In the genomic region with DNA sequence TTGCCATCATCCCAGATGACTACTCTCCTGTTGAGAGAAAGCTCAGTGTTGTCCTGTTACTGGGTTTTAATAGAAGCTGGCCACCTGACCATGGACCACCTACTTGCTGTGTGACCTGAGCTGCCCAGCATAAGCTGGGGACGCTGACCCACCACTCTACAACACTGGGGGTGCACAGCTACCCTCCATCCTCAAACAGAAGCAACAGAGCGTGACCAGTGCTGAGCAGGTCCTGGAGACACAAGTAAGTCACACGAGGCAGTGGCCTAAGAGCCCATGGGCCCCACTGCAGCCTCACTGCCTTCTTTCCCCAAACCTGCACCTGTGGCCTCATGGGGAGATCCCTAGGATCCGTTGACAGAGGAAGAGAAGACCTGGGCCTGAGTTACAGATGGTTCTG, we compare ENCODE assay signal across 19 cellular contexts.
"Had no signal": no experiment of that assay in that cellular context is flagged by ENCODE, and none has a peak within 500 bp of the region (broad histone marks: within the 10 kb centered on the region; RNA-seq: fewer than 3 reads in every experiment).

No MANE protein-coding gene starts in this region.

- H3K27me3 ChIP-seq: right lobe of liver, uterus had no signal

- H3K79me2 ChIP-seq: parathyroid adenoma had no signal

- H3K27me3 Mint-ChIP-seq: stimulated activated naive CD8-positive, alpha-beta T cell treated with anti-CD3 and anti-CD28 coated beads, Interleukin-15, amount 100 ng/mL, for 72 hours had no signal

- H3K27ac ChIP-seq: epithelial cell of prostate, esophagus muscularis mucosa, gastroesophageal sphincter, parathyroid adenoma, psoas muscle, right lobe of liver, uterus had no signal

- H3K4me3 Mint-ChIP-seq: effector memory CD8-positive, alpha-beta T cell; natural killer cell treated with Interleukin-12 subunit alpha and Interleukin-12 subunit beta and Interleukin-15 and Interleukin-18, amount 100 ng/mL, for 72 hours; stimulated activated memory B cell treated with anti-CD40 and anti-IgM and Interleukin-4, amounts not matched to agents 10 μg/mL and 1 μg/mL and 100 μg/mL, for 72 hours; stimulated activated naive CD8-positive, alpha-beta T cell treated with anti-CD3 and anti-CD28 coated beads, Interleukin-15, amount 100 ng/mL, for 72 hours; type B pancreatic cell had no signal

- H2AFZ ChIP-seq: parathyroid adenoma had no signal

- H3K9ac ChIP-seq: parathyroid adenoma had no signal

- H3K36me3 ChIP-seq: esophagus muscularis mucosa, gastroesophageal sphincter, right lobe of liver, uterus had no signal

- H3K4me3 ChIP-seq: esophagus muscularis mucosa, gastroesophageal sphincter, psoas muscle, right lobe of liver, uterus had no signal

- DNase-seq: effector memory CD8-positive, alpha-beta T cell; glutamatergic neuron; islet precursor cell; mammary epithelial cell; psoas muscle; retina; right lobe of liver; stimulated activated CD4-positive, alpha-beta T cell treated with anti-CD3 and anti-CD28 coated beads, Interleukin-4, amount 100 ng/mL, for 1 hour; stimulated activated CD8-positive, alpha-beta memory T cell treated with anti-CD3 and anti-CD28 coated beads, Interleukin-4, amount 100 ng/mL, for 48 hours; stimulated activated naive CD8-positive, alpha-beta T cell treated with anti-CD3 and anti-CD28 coated beads, Interleukin-15, amount 100 ng/mL, for 72 hours; uterus had no signal

- H3K36me3 Mint-ChIP-seq: natural killer cell treated with Interleukin-12 subunit alpha and Interleukin-12 subunit beta and Interleukin-15 and Interleukin-18, amount 100 ng/mL, for 72 hours; stimulated activated memory B cell treated with anti-CD40 and anti-IgM and Interleukin-4, amounts not matched to agents 10 μg/mL and 1 μg/mL and 100 μg/mL, for 72 hours; type B pancreatic cell had no signal

- H3K27ac Mint-ChIP-seq: effector memory CD8-positive, alpha-beta T cell; natural killer cell treated with Interleukin-12 subunit alpha and Interleukin-12 subunit beta and Interleukin-15 and Interleukin-18, amount 100 ng/mL, for 72 hours; stimulated activated memory B cell treated with anti-CD40 and anti-IgM and Interleukin-4, amounts not matched to agents 10 μg/mL and 1 μg/mL and 100 μg/mL, for 72 hours; stimulated activated naive CD8-positive, alpha-beta T cell treated with anti-CD3 and anti-CD28 coated beads, Interleukin-15, amount 100 ng/mL, for 72 hours; type B pancreatic cell had no signal

- H3K9me3 ChIP-seq: esophagus muscularis mucosa, gastroesophageal sphincter, psoas muscle, right lobe of liver, uterus had no signal

- ATAC-seq: effector memory CD8-positive, alpha-beta T cell; gastroesophageal sphincter; left lobe of liver; psoas muscle; right lobe of liver; stimulated activated memory B cell treated with anti-CD40 and anti-IgM and Interleukin-4, amounts not matched to agents 10 μg/mL and 1 μg/mL and 100 μg/mL, for 72 hours; stimulated activated naive CD8-positive, alpha-beta T cell treated with anti-CD3 and anti-CD28 coated beads, Interleukin-15, amount 100 ng/mL, for 72 hours had no signal

- H3K4me1 ChIP-seq: gastroesophageal sphincter, parathyroid adenoma, psoas muscle, right lobe of liver, uterus had no signal

- H3K9me3 Mint-ChIP-seq: effector memory CD8-positive, alpha-beta T cell; natural killer cell treated with Interleukin-12 subunit alpha and Interleukin-12 subunit beta and Interleukin-15 and Interleukin-18, amount 100 ng/mL, for 72 hours; stimulated activated memory B cell treated with anti-CD40 and anti-IgM and Interleukin-4, amounts not matched to agents 10 μg/mL and 1 μg/mL and 100 μg/mL, for 72 hours had no signal
